In genomic region chrX:109774706-109775105, GRCh38 we compare ENCODE assay signal across 8 cellular contexts. TPM values are rescaled to one million over a fixed set of nuclear protein-coding genes. Genes with fewer than 3 reads are reported as not detected.
DNase-seq lines count a peak whose midpoint lies in the region; ATAC-seq and TF ChIP-seq lines count a peak whose summit lies in the region.

No MANE protein-coding gene starts in this region.

- no peaks in the 10 kb centered on the region for H3K79me2 ChIP-seq in PC-3 (ENCODE audit: low read length)

- H3K36me3 ChIP-seq in PC-3 (ENCODE audit: low read depth, low read length) (no peaks in the 10 kb centered on the region), transverse colon (no peaks in the 10 kb centered on the region), esophagus muscularis mucosa (no peaks in the 10 kb centered on the region)
- no peaks in the 10 kb centered on the region for H3K36me3 ChIP-seq in naive thymus-derived CD4-positive, alpha-beta T cell (ENCODE audit: control insufficient read depth in 2 of 3, insufficient read depth in 3 of 3, low read length in 3 of 3)

- no peaks in the 10 kb centered on the region for H4K20me1 ChIP-seq in PC-3 (ENCODE audit: low read length)

- POLR2A ChIA-PET in PC-3 (lab: Charles Lee; ENCODE audit: unreplicated experiment), result no interaction called here
- POLR2A ChIA-PET in naive thymus-derived CD4-positive, alpha-beta T cell (lab: Charles Lee), result no interaction called here

- in situ Hi-C loops in transverse colon (cut with MboI; ENCODE audit: low pct_ligation_motif_present in 1 of 4, low pct_unique_long_range_greater_than_20kb in 1 of 4, low sequenced_read_pairs in 3 of 4), result no loop called here

- no peaks in the 10 kb centered on the region for H3K36me3 Mint-ChIP-seq in naive thymus-derived CD4-positive, alpha-beta T cell

- TF ChIP-seq CTCF in PC-3 (conservative IDR thresholded peaks at IDR 0.05; ENCODE audit: low read depth, low read length) (no peak), transverse colon (IDR thresholded peaks at IDR 0.05) (no peak), esophagus muscularis mucosa (IDR thresholded peaks at IDR 0.05) (no peak)

- DNase-seq in PC-3 (peak; percentile 76), transverse colon (no peak), NCI-H2171 treated with DMSO at 0.1 percent for 48 hours (lab: John Stamatoyannopoulos, UW) (no peak), esophagus muscularis mucosa (ENCODE audit: extremely low spot score) (no peak)
- no peak for DNase-seq in naive thymus-derived CD4-positive, alpha-beta T cell
- DNase-seq in activated naive CD4-positive, alpha-beta T cell treated with Interleukin-2 at 50 U/mL for 16 hours, result no peak

- TF ChIP-seq POLR2A in transverse colon (IDR thresholded peaks at IDR 0.05) (no peak), esophagus muscularis mucosa (IDR thresholded peaks at IDR 0.05; ENCODE audit: low read depth) (no peak)

- H3K4me1 ChIP-seq in PC-3 (ENCODE audit: insufficient read depth, low read length), result peaks cover 17% of the 10 kb centered on the region
- no peaks in the 10 kb centered on the region for H3K4me1 ChIP-seq in naive thymus-derived CD4-positive, alpha-beta T cell (ENCODE audit: control insufficient read depth in 2 of 2, insufficient read depth in 2 of 2, low read length in 2 of 2)
- no peaks in the 10 kb centered on the region for H3K4me1 ChIP-seq in transverse colon
- no peaks in the 10 kb centered on the region for H3K4me1 ChIP-seq in esophagus muscularis mucosa

- H3K9me3 ChIP-seq in PC-3 (ENCODE audit: low read length) (no peaks in the 10 kb centered on the region), transverse colon (no peaks in the 10 kb centered on the region), esophagus muscularis mucosa (no peaks in the 10 kb centered on the region)
- H3K9me3 ChIP-seq in naive thymus-derived CD4-positive, alpha-beta T cell (ENCODE audit: control insufficient read depth in 2 of 3, low read length in 3 of 3), result no peaks in the 10 kb centered on the region

- H3K9me3 Mint-ChIP-seq in naive thymus-derived CD4-positive, alpha-beta T cell, result peaks cover 0 to 8% (median 2%) of the 10 kb centered on the region in 11 donors

- ATAC-seq in GM18861 (IDR thresholded peaks at IDR 0.05; ENCODE audit: unreplicated experiment), result peak; percentile 98
- peak; percentile 96 for ATAC-seq in HG02642 (IDR thresholded peaks at IDR 0.05; ENCODE audit: poor library complexity, unreplicated experiment)
- peak; percentile 37 for ATAC-seq in PC-3
- peak; percentile 72 for ATAC-seq in naive thymus-derived CD4-positive, alpha-beta T cell

- intact Hi-C loops in PC-3 (cut with micrococcal nuclease) (no loop called here), transverse colon (cut with DNase I; ENCODE audit: low total_unique reads) (loop anchor here (5.0 kb wide), 1 partner anchor 1062 kb away; no protein-coding TSS in a partner anchor), esophagus muscularis mucosa (cut with DNase I) (no loop called here)
- intact Hi-C loops in naive thymus-derived CD4-positive, alpha-beta T cell (cut with micrococcal nuclease), result no loop called here

- H3K4me1 Mint-ChIP-seq in naive thymus-derived CD4-positive, alpha-beta T cell, result no peaks in the 10 kb centered on the region

- peak overlapping the region; percentile 39; the same call in 1 of the 2 replicates for H3K4me2 ChIP-seq in PC-3 (ENCODE audit: low read length)

- no peak overlapping the region for H3K9ac ChIP-seq in PC-3 (ENCODE audit: low read length)

- no peak overlapping the region for H3K4me3 ChIP-seq in PC-3 (ENCODE audit: low read length)
- no peak overlapping the region for H3K4me3 ChIP-seq in naive thymus-derived CD4-positive, alpha-beta T cell (ENCODE audit: low read length)
- no peak overlapping the region for H3K4me3 ChIP-seq in transverse colon
- no peak overlapping the region for H3K4me3 ChIP-seq in esophagus muscularis mucosa

- no peaks in the 10 kb centered on the region for H3K27me3 Mint-ChIP-seq in naive thymus-derived CD4-positive, alpha-beta T cell

- 60 to 66% methylated on average over 1 to 5 of the region's 5 CpGs for WGBS in transverse colon (ENCODE audit: low coverage in 1 of 2), 2 donors
- 63% methylated on average over 5 of the region's 5 CpGs for WGBS in esophagus muscularis mucosa

- H3K27me3 ChIP-seq in PC-3 (ENCODE audit: low read length) (no peaks in the 10 kb centered on the region), transverse colon (no peaks in the 10 kb centered on the region), esophagus muscularis mucosa (no peaks in the 10 kb centered on the region)
- no peaks in the 10 kb centered on the region for H3K27me3 ChIP-seq in naive thymus-derived CD4-positive, alpha-beta T cell (ENCODE audit: control insufficient read depth in 2 of 2, insufficient read depth in 2 of 2, low read length in 2 of 2)

- no peak overlapping the region for H2AFZ ChIP-seq in PC-3 (ENCODE audit: low read length)

- no TSS peak for BruUV-seq in PC-3 (replicated peaks; lab: Mats Ljungman, UMichigan)

- H3K4me3 Mint-ChIP-seq in naive thymus-derived CD4-positive, alpha-beta T cell, result no peak overlapping the region

- H3K9me2 ChIP-seq in PC-3 (replicated peaks; ENCODE audit: low read length), result no peaks in the 10 kb centered on the region

- H3F3A ChIP-seq in PC-3 (ENCODE audit: low read length, unreplicated experiment), result no peaks in the 10 kb centered on the region

- no peak overlapping the region for H3K27ac Mint-ChIP-seq in naive thymus-derived CD4-positive, alpha-beta T cell

- CTCF ChIA-PET in PC-3 (lab: Charles Lee), result no interaction called here
- CTCF ChIA-PET in naive thymus-derived CD4-positive, alpha-beta T cell (lab: Charles Lee), result no interaction called here

- TF ChIP-seq EP300 in transverse colon (IDR thresholded peaks at IDR 0.05; ENCODE audit: low read depth), result no peak
- TF ChIP-seq EP300 in esophagus muscularis mucosa (IDR thresholded peaks at IDR 0.05), result no peak

- H3K27ac ChIP-seq in PC-3 (ENCODE audit: low read length) (no peak overlapping the region), transverse colon (no peak overlapping the region), esophagus muscularis mucosa (replicated peaks in 1 of 4) (no peak overlapping the region)
- no peak overlapping the region for H3K27ac ChIP-seq in naive thymus-derived CD4-positive, alpha-beta T cell (ENCODE audit: low read depth, low read length)

RNA-seq across cellular contexts. Expression of gene ACSL4, which starts 41.6 kb away (rescaled TPM):
- total RNA-seq in PC-3 (2014; rRNA removed), result 41.7 and 53.1 TPM in 2 replicates
- total RNA-seq in naive thymus-derived CD4-positive, alpha-beta T cell, result 10 to 100 TPM; 13.4 to 43.9 (median 21.6) TPM
- polyA plus RNA-seq in naive thymus-derived CD4-positive, alpha-beta T cell, result 1 to 10 TPM; 6.6 to 8.0 TPM
- total RNA-seq in transverse colon, result 10 to 100 TPM in 1 of 4 donors, 1 to 10 TPM in 3; 8.2 to 20.8 (median 9.6) TPM
- total RNA-seq in esophagus muscularis mucosa, result 10 to 100 TPM; 34.9 to 61.5 (median 47.9) TPM

Comparison
In these comparisons a context has a peak if more than half of its experiments do, and no peak if none do; other contexts are left out.
1. ATAC-seq: peak in every context shown above with its lines; median percentile 98 in GM18861; 96 in HG02642; 72 in naive thymus-derived CD4-positive, alpha-beta T cell; 37 in PC-3.